Comparison of ENCODE assay signal across 1 cellular context in the genomic region with DNA sequence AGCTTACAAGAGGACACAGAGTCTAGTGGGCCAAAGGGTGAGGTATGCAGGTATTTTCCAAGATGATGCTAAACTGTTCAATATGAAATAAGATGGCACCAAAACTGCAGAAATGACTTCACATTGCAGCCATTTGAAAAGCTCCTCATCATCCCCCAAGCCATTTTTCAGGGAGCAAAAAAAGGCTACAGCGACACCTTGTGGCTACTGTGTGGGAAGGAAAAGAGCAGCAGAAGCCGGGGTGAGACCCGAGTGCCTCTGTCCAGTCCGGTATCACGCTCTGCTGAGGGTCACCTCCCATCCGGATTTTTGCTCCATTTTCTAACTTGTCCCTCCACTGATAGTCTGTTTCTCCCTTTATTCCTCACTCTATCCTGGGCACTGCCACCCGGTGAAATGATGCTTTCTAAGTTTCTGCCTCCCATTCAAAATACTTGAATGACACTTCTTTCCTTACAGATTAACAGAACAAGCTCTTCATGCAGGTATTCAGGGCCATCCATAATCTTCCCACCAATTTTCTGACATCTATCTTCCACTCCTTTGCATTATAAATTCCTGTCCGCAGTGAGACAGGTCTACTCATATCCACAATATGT.
TF ChIP-seq lines count a peak whose summit lies in the region.

No MANE protein-coding gene starts in this region.

TF ChIP-seq in K562, 482 proteins besides CTCF, POLR2A, EP300 and RAD21 (continues in another document):
- TF ChIP-seq, protein P1, sequence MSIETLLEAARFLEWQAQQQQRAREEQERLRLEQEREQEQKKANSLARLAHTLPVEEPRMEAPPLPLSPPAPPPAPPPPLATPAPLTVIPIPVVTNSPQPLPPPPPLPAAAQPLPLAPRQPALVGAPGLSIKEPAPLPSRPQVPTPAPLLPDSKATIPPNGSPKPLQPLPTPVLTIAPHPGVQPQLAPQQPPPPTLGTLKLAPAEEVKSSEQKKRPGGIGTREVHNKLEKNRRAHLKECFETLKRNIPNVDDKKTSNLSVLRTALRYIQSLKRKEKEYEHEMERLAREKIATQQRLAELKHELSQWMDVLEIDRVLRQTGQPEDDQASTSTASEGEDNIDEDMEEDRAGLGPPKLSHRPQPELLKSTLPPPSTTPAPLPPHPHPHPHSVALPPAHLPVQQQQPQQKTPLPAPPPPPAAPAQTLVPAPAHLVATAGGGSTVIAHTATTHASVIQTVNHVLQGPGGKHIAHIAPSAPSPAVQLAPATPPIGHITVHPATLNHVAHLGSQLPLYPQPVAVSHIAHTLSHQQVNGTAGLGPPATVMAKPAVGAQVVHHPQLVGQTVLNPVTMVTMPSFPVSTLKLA (conservative IDR thresholded peaks at IDR 0.05), result no peak
- TF ChIP-seq, protein P2, sequence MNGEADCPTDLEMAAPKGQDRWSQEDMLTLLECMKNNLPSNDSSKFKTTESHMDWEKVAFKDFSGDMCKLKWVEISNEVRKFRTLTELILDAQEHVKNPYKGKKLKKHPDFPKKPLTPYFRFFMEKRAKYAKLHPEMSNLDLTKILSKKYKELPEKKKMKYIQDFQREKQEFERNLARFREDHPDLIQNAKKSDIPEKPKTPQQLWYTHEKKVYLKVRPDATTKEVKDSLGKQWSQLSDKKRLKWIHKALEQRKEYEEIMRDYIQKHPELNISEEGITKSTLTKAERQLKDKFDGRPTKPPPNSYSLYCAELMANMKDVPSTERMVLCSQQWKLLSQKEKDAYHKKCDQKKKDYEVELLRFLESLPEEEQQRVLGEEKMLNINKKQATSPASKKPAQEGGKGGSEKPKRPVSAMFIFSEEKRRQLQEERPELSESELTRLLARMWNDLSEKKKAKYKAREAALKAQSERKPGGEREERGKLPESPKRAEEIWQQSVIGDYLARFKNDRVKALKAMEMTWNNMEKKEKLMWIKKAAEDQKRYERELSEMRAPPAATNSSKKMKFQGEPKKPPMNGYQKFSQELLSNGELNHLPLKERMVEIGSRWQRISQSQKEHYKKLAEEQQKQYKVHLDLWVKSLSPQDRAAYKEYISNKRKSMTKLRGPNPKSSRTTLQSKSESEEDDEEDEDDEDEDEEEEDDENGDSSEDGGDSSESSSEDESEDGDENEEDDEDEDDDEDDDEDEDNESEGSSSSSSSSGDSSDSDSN (IDR thresholded peaks at IDR 0.05; ENCODE audit: borderline replicate concordance in 1 of 2, low read depth in 2 of 2, low read length in 2 of 2), result no peak
- no peak for TF ChIP-seq ZNF134 (CRISPR knock-in tag; conservative IDR thresholded peaks at IDR 0.05)
- TF ChIP-seq NUFIP1 (IDR thresholded peaks at IDR 0.05; ENCODE audit: partially characterized antibody), result no peak
- no peak for TF ChIP-seq U2AF2 (optimal IDR thresholded peaks at IDR 0.05; ENCODE audit: low read depth, low read length)
- TF ChIP-seq, protein P3, sequence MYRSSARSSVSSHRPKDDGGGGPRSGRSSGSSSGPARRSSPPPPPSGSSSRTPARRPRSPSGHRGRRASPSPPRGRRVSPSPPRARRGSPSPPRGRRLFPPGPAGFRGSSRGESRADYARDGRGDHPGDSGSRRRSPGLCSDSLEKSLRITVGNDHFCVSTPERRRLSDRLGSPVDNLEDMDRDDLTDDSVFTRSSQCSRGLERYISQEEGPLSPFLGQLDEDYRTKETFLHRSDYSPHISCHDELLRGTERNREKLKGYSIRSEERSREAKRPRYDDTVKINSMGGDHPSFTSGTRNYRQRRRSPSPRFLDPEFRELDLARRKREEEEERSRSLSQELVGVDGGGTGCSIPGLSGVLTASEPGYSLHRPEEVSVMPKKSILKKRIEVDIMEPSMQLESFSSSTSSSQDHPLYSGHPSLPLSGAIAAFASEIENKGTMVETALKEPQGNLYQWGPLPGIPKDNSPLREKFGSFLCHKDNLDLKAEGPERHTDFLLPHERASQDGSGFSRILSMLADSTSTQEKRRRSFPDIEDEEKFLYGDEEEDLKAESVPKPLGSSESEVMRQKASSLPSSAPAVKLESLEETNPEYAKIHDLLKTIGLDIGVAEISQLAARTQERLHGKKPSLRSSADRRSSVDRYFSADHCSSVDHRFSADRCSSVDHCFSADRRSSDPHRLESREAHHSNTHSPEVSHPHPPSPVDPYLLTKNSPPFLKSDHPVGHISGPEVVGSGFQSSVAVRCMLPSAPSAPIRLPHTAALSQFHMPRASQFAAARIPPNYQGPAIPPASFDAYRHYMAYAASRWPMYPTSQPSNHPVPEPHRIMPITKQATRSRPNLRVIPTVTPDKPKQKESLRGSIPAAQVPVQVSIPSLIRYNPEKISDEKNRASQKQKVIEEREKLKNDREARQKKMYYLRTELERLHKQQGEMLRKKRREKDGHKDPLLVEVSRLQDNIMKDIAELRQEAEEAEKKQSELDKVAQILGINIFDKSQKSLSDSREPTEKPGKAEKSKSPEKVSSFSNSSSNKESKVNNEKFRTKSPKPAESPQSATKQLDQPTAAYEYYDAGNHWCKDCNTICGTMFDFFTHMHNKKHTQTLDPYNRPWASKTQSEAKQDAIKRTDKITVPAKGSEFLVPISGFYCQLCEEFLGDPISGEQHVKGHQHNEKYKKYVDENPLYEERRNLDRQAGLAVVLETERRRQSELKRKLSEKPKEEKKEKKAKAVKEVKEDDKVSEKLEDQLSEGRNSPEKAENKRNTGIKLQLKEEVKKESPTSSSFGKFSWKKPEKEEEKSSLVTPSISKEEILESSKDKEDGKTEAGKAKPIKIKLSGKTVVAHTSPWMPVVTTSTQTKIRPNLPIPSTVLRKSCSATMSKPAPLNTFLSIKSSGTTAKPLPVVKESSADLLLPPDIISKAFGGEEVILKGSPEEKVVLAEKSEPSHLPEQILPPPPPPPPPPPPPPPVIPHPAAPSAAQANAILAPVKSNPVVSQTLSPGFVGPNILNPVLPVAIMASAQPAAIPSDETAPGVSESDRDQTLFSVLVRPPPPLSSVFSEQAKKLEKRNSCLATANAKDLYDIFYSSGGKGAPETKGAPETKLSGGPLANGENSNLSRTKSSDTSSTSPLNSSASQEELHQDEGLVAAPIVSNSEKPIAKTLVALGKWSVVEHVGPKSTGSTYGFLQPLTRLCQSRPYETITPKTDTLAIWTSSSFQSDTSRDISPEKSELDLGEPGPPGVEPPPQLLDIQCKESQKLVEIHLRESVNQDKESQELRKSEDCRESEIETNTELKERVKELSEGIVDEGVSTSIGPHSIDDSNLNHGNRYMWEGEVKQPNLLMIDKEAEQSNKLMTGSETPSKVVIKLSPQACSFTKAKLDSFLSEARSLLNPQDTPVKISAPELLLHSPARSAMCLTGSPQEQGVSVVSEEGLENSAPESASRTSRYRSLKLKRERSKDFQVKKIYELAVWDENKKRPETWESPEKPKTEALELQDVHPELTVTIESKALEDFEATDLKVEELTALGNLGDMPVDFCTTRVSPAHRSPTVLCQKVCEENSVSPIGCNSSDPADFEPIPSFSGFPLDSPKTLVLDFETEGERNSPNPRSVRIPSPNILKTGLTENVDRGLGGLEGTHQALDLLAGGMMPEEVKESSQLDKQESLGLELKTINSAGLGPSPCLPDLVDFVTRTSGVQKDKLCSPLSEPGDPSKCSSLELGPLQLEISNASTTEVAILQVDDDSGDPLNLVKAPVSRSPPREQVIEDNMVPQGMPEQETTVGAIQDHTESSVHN (IDR thresholded peaks at IDR 0.05; ENCODE audit: borderline replicate concordance in 1 of 2, low read depth in 1 of 2), result no peak
- TF ChIP-seq, protein P4, sequence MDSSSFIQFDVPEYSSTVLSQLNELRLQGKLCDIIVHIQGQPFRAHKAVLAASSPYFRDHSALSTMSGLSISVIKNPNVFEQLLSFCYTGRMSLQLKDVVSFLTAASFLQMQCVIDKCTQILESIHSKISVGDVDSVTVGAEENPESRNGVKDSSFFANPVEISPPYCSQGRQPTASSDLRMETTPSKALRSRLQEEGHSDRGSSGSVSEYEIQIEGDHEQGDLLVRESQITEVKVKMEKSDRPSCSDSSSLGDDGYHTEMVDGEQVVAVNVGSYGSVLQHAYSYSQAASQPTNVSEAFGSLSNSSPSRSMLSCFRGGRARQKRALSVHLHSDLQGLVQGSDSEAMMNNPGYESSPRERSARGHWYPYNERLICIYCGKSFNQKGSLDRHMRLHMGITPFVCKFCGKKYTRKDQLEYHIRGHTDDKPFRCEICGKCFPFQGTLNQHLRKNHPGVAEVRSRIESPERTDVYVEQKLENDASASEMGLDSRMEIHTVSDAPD (CRISPR knock-in tag; IDR thresholded peaks at IDR 0.05), result no peak
- no peak for TF ChIP-seq HDAC8 (tag; IDR thresholded peaks at IDR 0.05)
- TF ChIP-seq U2AF1 (optimal IDR thresholded peaks at IDR 0.05; ENCODE audit: low read depth, low read length), result no peak
- no peak for TF ChIP-seq SMAD1 (IDR thresholded peaks at IDR 0.05; ENCODE audit: low read depth, low read length, partially characterized antibody)
- no peak for TF ChIP-seq HMGN3 (IDR thresholded peaks at IDR 0.05; ENCODE audit: borderline replicate concordance, extremely low read depth, insufficient read length, low read depth, low read length)
- no peak for TF ChIP-seq ZNF766 (CRISPR knock-in tag; conservative IDR thresholded peaks at IDR 0.05)
- no peak for TF ChIP-seq NEUROD1 (IDR thresholded peaks at IDR 0.05; ENCODE audit: borderline replicate concordance, low read depth, low read length, partially characterized antibody)
- peak; percentile 58 for TF ChIP-seq DEAF1 (CRISPR knock-in tag; IDR thresholded peaks at IDR 0.05)
- TF ChIP-seq TCFL5 (CRISPR knock-in tag; conservative IDR thresholded peaks at IDR 0.05), result no peak
- TF ChIP-seq, protein P5, sequence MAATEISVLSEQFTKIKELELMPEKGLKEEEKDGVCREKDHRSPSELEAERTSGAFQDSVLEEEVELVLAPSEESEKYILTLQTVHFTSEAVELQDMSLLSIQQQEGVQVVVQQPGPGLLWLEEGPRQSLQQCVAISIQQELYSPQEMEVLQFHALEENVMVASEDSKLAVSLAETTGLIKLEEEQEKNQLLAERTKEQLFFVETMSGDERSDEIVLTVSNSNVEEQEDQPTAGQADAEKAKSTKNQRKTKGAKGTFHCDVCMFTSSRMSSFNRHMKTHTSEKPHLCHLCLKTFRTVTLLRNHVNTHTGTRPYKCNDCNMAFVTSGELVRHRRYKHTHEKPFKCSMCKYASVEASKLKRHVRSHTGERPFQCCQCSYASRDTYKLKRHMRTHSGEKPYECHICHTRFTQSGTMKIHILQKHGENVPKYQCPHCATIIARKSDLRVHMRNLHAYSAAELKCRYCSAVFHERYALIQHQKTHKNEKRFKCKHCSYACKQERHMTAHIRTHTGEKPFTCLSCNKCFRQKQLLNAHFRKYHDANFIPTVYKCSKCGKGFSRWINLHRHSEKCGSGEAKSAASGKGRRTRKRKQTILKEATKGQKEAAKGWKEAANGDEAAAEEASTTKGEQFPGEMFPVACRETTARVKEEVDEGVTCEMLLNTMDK (IDR thresholded peaks at IDR 0.05; ENCODE audit: borderline replicate concordance, insufficient read depth, low read depth, low read length, poor library complexity, severe bottlenecking), result peak; percentile 21
- TF ChIP-seq RCOR1 (IDR thresholded peaks at IDR 0.05; ENCODE audit: borderline replicate concordance in 1 of 2, low read depth in 2 of 2, low read length in 2 of 2), result no peak
- no peak for TF ChIP-seq RBM14 (IDR thresholded peaks at IDR 0.05; ENCODE audit: borderline replicate concordance, insufficient read depth, low read depth, low read length)
- no peak for TF ChIP-seq KDM1A (IDR thresholded peaks at IDR 0.05)
- no peak for TF ChIP-seq ATF1 (CRISPR knock-in tag; IDR thresholded peaks at IDR 0.05)
- TF ChIP-seq ATF1 (tag; IDR thresholded peaks at IDR 0.05), result no peak
- TF ChIP-seq CBX5 (IDR thresholded peaks at IDR 0.05; ENCODE audit: borderline replicate concordance, low read depth), result no peak
- TF ChIP-seq GATAD2B (IDR thresholded peaks at IDR 0.05; ENCODE audit: borderline replicate concordance), result no peak
- TF ChIP-seq TARDBP (IDR thresholded peaks at IDR 0.05), result no peak
- TF ChIP-seq FOXP1 (CRISPR knock-in tag; IDR thresholded peaks at IDR 0.05), result no peak
- no peak for TF ChIP-seq FOXA1 (IDR thresholded peaks at IDR 0.05; ENCODE audit: borderline replicate concordance)
- TF ChIP-seq, protein P6, sequence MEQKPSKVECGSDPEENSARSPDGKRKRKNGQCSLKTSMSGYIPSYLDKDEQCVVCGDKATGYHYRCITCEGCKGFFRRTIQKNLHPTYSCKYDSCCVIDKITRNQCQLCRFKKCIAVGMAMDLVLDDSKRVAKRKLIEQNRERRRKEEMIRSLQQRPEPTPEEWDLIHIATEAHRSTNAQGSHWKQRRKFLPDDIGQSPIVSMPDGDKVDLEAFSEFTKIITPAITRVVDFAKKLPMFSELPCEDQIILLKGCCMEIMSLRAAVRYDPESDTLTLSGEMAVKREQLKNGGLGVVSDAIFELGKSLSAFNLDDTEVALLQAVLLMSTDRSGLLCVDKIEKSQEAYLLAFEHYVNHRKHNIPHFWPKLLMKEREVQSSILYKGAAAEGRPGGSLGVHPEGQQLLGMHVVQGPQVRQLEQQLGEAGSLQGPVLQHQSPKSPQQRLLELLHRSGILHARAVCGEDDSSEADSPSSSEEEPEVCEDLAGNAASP (IDR thresholded peaks at IDR 0.05), result no peak
- TF ChIP-seq ARHGAP35 (IDR thresholded peaks at IDR 0.05; ENCODE audit: partially characterized antibody), result no peak
- TF ChIP-seq, protein P7, sequence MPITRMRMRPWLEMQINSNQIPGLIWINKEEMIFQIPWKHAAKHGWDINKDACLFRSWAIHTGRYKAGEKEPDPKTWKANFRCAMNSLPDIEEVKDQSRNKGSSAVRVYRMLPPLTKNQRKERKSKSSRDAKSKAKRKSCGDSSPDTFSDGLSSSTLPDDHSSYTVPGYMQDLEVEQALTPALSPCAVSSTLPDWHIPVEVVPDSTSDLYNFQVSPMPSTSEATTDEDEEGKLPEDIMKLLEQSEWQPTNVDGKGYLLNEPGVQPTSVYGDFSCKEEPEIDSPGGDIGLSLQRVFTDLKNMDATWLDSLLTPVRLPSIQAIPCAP (CRISPR knock-in tag; IDR thresholded peaks at IDR 0.05; ENCODE audit: borderline replicate concordance), result no peak
- no peak for TF ChIP-seq CBX1 (IDR thresholded peaks at IDR 0.05; ENCODE audit: low read depth)
- no peak for TF ChIP-seq E2F3 (CRISPR knock-in tag; IDR thresholded peaks at IDR 0.05)
- TF ChIP-seq NRF1 (conservative IDR thresholded peaks at IDR 0.05 in 1 of 2, IDR thresholded peaks at IDR 0.05 in 1 of 2), result no peak
- no peak for TF ChIP-seq ZBTB17 (CRISPR knock-in tag; IDR thresholded peaks at IDR 0.05)
- no peak for TF ChIP-seq NBN (IDR thresholded peaks at IDR 0.05; ENCODE audit: low read depth)
- TF ChIP-seq TEAD2 (tag; IDR thresholded peaks at IDR 0.05), result no peak
- TF ChIP-seq YY1 (IDR thresholded peaks at IDR 0.05; ENCODE audit: borderline replicate concordance in 1 of 3, control insufficient read depth in 1 of 3, extremely low read depth in 1 of 3, insufficient read depth in 3 of 3, insufficient read length in 1 of 3, insufficient replicate concordance in 2 of 3, low read depth in 1 of 3, low read length in 2 of 3), result peak in 1 of 3 experiments; percentile 65
